In genomic region chr17:27247071-27247957, GRCh38 we compare ENCODE assay signal across 1 cellular context.
TF ChIP-seq lines count a peak whose summit lies in the region.

No MANE protein-coding gene starts in this region.

TF ChIP-seq in IMR-90, 13 proteins besides CTCF, POLR2A, EP300 and RAD21:
- TF ChIP-seq RFX5 (IDR thresholded peaks at IDR 0.05; ENCODE audit: low read depth, low read length), result no peak
- TF ChIP-seq USF2 (IDR thresholded peaks at IDR 0.05; ENCODE audit: low read depth, low read length), result no peak
- no peak for TF ChIP-seq CHD1 (IDR thresholded peaks at IDR 0.05; ENCODE audit: low read depth, low read length)
- TF ChIP-seq FOS (IDR thresholded peaks at IDR 0.05; ENCODE audit: low read depth, low read length), result 0 out of 2 replicates have a peak, but pooled peaks have one; percentile 5
- no peak for TF ChIP-seq ELK1 (IDR thresholded peaks at IDR 0.05; ENCODE audit: borderline replicate concordance, low read depth, low read length)
- TF ChIP-seq BHLHE40 (IDR thresholded peaks at IDR 0.05; ENCODE audit: low read depth, low read length), result no peak
- no peak for TF ChIP-seq RCOR1 (IDR thresholded peaks at IDR 0.05; ENCODE audit: insufficient replicate concordance, low read length)
- peak; percentile 74 for TF ChIP-seq CEBPB (IDR thresholded peaks at IDR 0.05; ENCODE audit: low read depth, low read length)
- no peak for TF ChIP-seq MAFK (IDR thresholded peaks at IDR 0.05; ENCODE audit: low read depth, low read length)
- 0 out of 2 replicates have a peak, but pooled peaks have one; percentile 8 for TF ChIP-seq MAZ (IDR thresholded peaks at IDR 0.05; ENCODE audit: borderline replicate concordance, low read depth, low read length)
- no peak for TF ChIP-seq SMC3 (IDR thresholded peaks at IDR 0.05; ENCODE audit: low read depth, low read length)
- TF ChIP-seq NFE2L2 (IDR thresholded peaks at IDR 0.05; ENCODE audit: low read depth, low read length), result no peak
